Comparison of ENCODE assay signal across 8 cellular contexts in the genomic region with DNA sequence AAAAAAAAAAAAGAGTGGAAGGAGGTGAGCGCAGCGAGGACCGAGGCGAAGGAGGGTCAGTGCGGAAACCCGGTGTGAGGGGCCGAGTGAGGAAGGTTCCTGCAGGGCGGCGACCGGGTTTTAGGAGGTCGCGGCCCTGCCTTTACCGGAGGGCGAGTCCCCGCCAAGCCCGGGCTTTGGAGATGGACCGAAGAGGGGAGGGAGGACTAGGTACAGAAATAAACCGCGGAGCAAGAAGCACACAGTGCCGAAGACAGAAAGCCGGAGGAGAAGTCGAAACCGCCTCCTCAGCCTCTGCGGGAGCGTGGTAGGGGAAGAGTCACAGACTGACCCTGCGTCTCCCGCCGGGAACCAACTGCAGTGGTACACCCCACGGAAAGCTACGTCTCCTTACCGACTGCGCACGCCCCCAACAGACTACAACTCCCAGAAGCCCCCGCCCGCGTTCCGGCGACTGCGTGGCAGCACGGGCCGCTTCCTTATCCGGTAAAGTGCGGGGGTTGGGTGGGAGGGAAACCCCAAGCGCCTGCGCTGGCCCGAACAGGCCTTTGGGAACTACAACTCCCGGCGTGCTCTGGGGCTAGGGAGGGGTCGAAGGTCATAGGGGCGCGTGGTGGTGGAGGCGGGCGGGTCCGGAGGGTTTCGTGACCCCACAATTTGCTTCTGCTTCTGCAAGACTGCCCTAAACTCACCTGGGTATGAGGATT. TPM values are rescaled to one million over a fixed set of nuclear protein-coding genes. Genes with fewer than 3 reads are reported as not detected.
A peak's percentile ranks its signal among the peaks of the same experiment; 100 is the strongest.
DNase-seq lines count a peak whose midpoint lies in the region; ATAC-seq and TF ChIP-seq lines count a peak whose summit lies in the region.

TSS of gene NFXL1 (minus strand) at position 365 of the 707 bp plus-strand sequence. CDS start 380 bp downstream, outside the sequence.

- peak; percentile 89 for DNase-seq in GM10266 (ENCODE audit: extremely low spot score)
- DNase-seq in NCI-H1092 treated with DMSO at 0.1 percent for 48 hours (lab: John Stamatoyannopoulos, UW) = peak; percentile 96
- DNase-seq in glomerular visceral epithelial cell (ENCODE audit: extremely low spot score) = peak; percentile 97
- DNase-seq in occipital lobe (lab: John Stamatoyannopoulos, UW) = peak; percentile 96
- peak; percentile 98 to 99 for DNase-seq in suprapubic skin (ENCODE audit: low spot score in 2 of 2)

- H3K4me1 Mint-ChIP-seq in activated naive CD4-positive, alpha-beta T cell treated with anti-CD3 and anti-CD28 coated beads, Interleukin-2, amount 50 U/mL, for 24 hours = peaks cover 29% of the 10 kb centered on the region

- H3K4me3 Mint-ChIP-seq in activated naive CD4-positive, alpha-beta T cell treated with anti-CD3 and anti-CD28 coated beads, Interleukin-2, amount 50 U/mL, for 24 hours = peak within 1 kb of the TSS; percentile 96

- peak within 1 kb of the TSS; percentile 80 for H3K4me3 ChIP-seq in suprapubic skin

- under 1% methylated on average over 33 of the region's 55 CpGs for WGBS in suprapubic skin

- H3K4me1 ChIP-seq in suprapubic skin = peaks cover 20% of the 10 kb centered on the region

- ATAC-seq in HG02623 (IDR thresholded peaks at IDR 0.05; ENCODE audit: unreplicated experiment) (peak; percentile 95), SK-N-SH treated with all-trans-retinoic acid at 6 μM for 48 hours (peak; percentile 99)

- no peaks in the 10 kb centered on the region for H3K9me3 ChIP-seq in suprapubic skin

- TF ChIP-seq CTCF in GM10266 (IDR thresholded peaks at IDR 0.05; ENCODE audit: control insufficient read depth, insufficient read depth, low read depth, missing control alignments) (no peak), suprapubic skin (IDR thresholded peaks at IDR 0.05) (no peak)

- peak within 1 kb of the TSS; percentile 95 for H3K27ac Mint-ChIP-seq in activated naive CD4-positive, alpha-beta T cell treated with anti-CD3 and anti-CD28 coated beads, Interleukin-2, amount 50 U/mL, for 24 hours

- no peak for TF ChIP-seq EP300 in suprapubic skin (IDR thresholded peaks at IDR 0.05)

- H3K27me3 Mint-ChIP-seq in activated naive CD4-positive, alpha-beta T cell treated with anti-CD3 and anti-CD28 coated beads, Interleukin-2, amount 50 U/mL, for 24 hours = no peaks in the 10 kb centered on the region

- no peaks in the 10 kb centered on the region for H3K9me3 Mint-ChIP-seq in activated naive CD4-positive, alpha-beta T cell treated with anti-CD3 and anti-CD28 coated beads, Interleukin-2, amount 50 U/mL, for 24 hours

- peak within 1 kb of the TSS; percentile 82 for H3K27ac ChIP-seq in suprapubic skin

- no peaks in the 10 kb centered on the region for H3K27me3 ChIP-seq in suprapubic skin

- peaks cover 7% of the 10 kb centered on the region for H3K36me3 Mint-ChIP-seq in activated naive CD4-positive, alpha-beta T cell treated with anti-CD3 and anti-CD28 coated beads, Interleukin-2, amount 50 U/mL, for 24 hours

- TF ChIP-seq POLR2A in suprapubic skin (IDR thresholded peaks at IDR 0.05) = peak in 1 of 2 donors; percentile 36

- H3K36me3 ChIP-seq in suprapubic skin = peaks cover 10% of the 10 kb centered on the region

TF ChIP-seq in SK-N-SH treated with all-trans-retinoic acid at 6 μM for 48 hours, 23 proteins besides CTCF, POLR2A, EP300 and RAD21:
- no peak for TF ChIP-seq ZFP3 (CRISPR knock-in tag; IDR thresholded peaks at IDR 0.05)
- no peak for TF ChIP-seq ZFP30 (CRISPR knock-in tag; IDR thresholded peaks at IDR 0.05)
- no peak for TF ChIP-seq PPARA (CRISPR knock-in tag; IDR thresholded peaks at IDR 0.05; ENCODE audit: borderline replicate concordance)
- TF ChIP-seq BACH2 (CRISPR knock-in tag; IDR thresholded peaks at IDR 0.05; ENCODE audit: borderline replicate concordance) = no peak
- TF ChIP-seq SNAI2 (CRISPR knock-in tag; IDR thresholded peaks at IDR 0.05) = no peak
- TF ChIP-seq ARNTL (CRISPR knock-in tag; IDR thresholded peaks at IDR 0.05; ENCODE audit: borderline replicate concordance, low read depth) = no peak
- TF ChIP-seq ZNF70 (CRISPR knock-in tag; IDR thresholded peaks at IDR 0.05) = no peak
- no peak for TF ChIP-seq ZC3H10 (CRISPR knock-in tag; IDR thresholded peaks at IDR 0.05)
- no peak for TF ChIP-seq ZNF8 (CRISPR knock-in tag; IDR thresholded peaks at IDR 0.05)
- no peak for TF ChIP-seq GLIS3 (CRISPR knock-in tag; IDR thresholded peaks at IDR 0.05)
- no peak for TF ChIP-seq ESRRG (CRISPR knock-in tag; IDR thresholded peaks at IDR 0.05)
- no peak for TF ChIP-seq PATZ1 (CRISPR knock-in tag; IDR thresholded peaks at IDR 0.05; ENCODE audit: borderline replicate concordance)
- TF ChIP-seq CSRNP3 (CRISPR knock-in tag; IDR thresholded peaks at IDR 0.05) = no peak
- TF ChIP-seq, protein P1, sequence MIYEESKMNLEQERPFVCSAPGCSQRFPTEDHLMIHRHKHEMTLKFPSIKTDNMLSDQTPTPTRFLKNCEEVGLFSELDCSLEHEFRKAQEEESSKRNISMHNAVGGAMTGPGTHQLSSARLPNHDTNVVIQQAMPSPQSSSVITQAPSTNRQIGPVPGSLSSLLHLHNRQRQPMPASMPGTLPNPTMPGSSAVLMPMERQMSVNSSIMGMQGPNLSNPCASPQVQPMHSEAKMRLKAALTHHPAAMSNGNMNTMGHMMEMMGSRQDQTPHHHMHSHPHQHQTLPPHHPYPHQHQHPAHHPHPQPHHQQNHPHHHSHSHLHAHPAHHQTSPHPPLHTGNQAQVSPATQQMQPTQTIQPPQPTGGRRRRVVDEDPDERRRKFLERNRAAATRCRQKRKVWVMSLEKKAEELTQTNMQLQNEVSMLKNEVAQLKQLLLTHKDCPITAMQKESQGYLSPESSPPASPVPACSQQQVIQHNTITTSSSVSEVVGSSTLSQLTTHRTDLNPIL (CRISPR knock-in tag; IDR thresholded peaks at IDR 0.05; ENCODE audit: low read depth) = no peak

RNA-seq across cellular contexts. Expression of gene NFXL1, which starts in this region (rescaled TPM):
- total RNA-seq in occipital lobe = 17.5 TPM
- total RNA-seq in suprapubic skin = 10 to 100 TPM; 10.8 to 21.6 (median 16.3) TPM

Comparison
In these comparisons a context has a peak if more than half of its experiments do, and no peak if none do; other contexts are left out.
1. Peak in every context shown above with its lines: DNase-seq, ATAC-seq, H3K4me3 ChIP-seq and H3K27ac ChIP-seq.